Comparison of ENCODE assay signal across 1 cellular context in the genomic region with DNA sequence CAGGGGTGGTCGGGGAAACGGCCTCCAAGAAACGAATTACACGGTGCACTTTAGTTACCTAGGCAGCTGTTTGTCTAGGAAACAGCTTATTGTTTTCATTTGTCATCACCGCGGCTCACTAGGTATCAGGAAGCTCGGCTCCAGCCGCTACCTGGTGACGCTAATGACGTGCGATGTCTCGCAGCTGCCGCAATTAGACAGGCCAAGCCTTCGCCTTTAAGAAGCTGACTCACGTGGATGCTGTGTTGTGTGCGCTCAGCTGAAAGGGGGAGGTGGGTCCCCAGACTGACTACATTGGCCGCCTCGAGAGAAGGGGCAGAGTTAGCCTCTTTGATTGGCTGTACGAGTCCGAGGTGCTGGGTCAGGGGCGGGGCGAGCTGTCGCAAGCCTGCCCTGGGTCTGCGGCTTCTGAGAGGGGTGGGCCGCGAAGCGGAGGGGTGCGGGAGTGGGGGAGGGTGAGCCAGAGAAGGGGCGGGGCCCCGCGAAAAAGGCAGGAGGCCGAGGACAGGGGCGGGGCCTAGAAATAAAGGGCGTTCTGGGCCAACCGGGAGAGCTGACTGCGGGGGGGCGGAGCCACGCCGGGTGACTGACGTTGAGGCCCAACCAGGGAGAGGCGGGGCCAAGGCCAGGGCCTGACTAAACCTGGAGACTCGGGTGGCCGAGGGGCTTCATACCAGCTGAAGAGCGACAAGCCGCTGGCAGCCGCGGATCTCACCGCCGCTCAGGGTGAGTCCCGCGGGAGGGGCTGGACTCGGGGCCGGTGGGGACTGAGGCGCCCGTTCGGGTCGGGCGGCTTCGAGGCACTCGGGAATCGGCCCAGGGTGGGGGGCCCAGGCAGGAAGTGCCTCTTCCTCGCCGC.
A peak's percentile ranks its signal among the peaks of the same experiment; 100 is the strongest.
TF ChIP-seq lines count a peak whose summit lies in the region.

A gene (plus strand): TSS at position 671 of the 859 bp plus-strand sequence. CDS start 9,645 bp downstream, outside the sequence.

TF ChIP-seq in HepG2, 621 proteins besides CTCF, POLR2A, EP300 and RAD21 (continued from another document and continues in another):
- TF ChIP-seq, protein P1, sequence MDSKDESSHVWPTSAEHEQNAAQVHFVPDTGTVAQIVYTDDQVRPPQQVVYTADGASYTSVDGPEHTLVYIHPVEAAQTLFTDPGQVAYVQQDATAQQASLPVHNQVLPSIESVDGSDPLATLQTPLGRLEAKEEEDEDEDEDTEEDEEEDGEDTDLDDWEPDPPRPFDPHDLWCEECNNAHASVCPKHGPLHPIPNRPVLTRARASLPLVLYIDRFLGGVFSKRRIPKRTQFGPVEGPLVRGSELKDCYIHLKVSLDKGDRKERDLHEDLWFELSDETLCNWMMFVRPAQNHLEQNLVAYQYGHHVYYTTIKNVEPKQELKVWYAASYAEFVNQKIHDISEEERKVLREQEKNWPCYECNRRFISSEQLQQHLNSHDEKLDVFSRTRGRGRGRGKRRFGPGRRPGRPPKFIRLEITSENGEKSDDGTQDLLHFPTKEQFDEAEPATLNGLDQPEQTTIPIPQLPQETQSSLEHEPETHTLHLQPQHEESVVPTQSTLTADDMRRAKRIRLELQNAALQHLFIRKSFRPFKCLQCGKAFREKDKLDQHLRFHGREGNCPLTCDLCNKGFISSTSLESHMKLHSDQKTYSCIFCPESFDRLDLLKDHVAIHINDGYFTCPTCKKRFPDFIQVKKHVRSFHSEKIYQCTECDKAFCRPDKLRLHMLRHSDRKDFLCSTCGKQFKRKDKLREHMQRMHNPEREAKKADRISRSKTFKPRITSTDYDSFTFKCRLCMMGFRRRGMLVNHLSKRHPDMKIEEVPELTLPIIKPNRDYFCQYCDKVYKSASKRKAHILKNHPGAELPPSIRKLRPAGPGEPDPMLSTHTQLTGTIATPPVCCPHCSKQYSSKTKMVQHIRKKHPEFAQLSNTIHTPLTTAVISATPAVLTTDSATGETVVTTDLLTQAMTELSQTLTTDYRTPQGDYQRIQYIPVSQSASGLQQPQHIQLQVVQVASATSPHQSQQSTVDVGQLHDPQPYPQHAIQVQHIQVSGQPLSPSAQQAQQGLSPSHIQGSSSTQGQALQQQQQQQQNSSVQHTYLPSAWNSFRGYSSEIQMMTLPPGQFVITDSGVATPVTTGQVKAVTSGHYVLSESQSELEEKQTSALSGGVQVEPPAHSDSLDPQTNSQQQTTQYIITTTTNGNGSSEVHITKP (CRISPR knock-in tag; IDR thresholded peaks at IDR 0.05; ENCODE audit: low read depth): 0 out of 2 replicates have a peak, but pooled peaks have one; percentile 56
- TF ChIP-seq FOXK2 (IDR thresholded peaks at IDR 0.05) (peak; percentile 77), LCORL (IDR thresholded peaks at IDR 0.05) (no peak), LCORL (CRISPR knock-in tag; IDR thresholded peaks at IDR 0.05) (no peak), MEIS1 (CRISPR knock-in tag; IDR thresholded peaks at IDR 0.05; ENCODE audit: borderline replicate concordance) (peak; percentile 42; the same call in 1 of the 2 replicates), ASH2L (IDR thresholded peaks at IDR 0.05; ENCODE audit: insufficient read length, low read depth, low read length) (peak; percentile 53), ISL2 (CRISPR knock-in tag; IDR thresholded peaks at IDR 0.05) (0 out of 2 replicates have a peak, but pooled peaks have one; percentile 22), FOXP1 (IDR thresholded peaks at IDR 0.05) (0 out of 2 replicates have a peak, but pooled peaks have one; percentile 22), FOXP1 (CRISPR knock-in tag; IDR thresholded peaks at IDR 0.05) (peak; percentile 72), ZBTB38 (CRISPR knock-in tag; IDR thresholded peaks at IDR 0.05) (peak; percentile 64; the same call in 1 of the 2 replicates), NCOA2 (CRISPR knock-in tag; IDR thresholded peaks at IDR 0.05) (peak; percentile 28; the same call in 1 of the 2 replicates), ZNF234 (CRISPR knock-in tag; conservative IDR thresholded peaks at IDR 0.05) (no peak), SIN3A (IDR thresholded peaks at IDR 0.05; ENCODE audit: borderline replicate concordance, low read depth, low read length) (peak; percentile 96), HDAC1 (CRISPR knock-in tag; IDR thresholded peaks at IDR 0.05) (peak; percentile 93), MYC (CRISPR knock-in tag; IDR thresholded peaks at IDR 0.05; ENCODE audit: borderline replicate concordance) (peak; percentile 70), ZBTB3 (CRISPR knock-in tag; IDR thresholded peaks at IDR 0.05; ENCODE audit: borderline replicate concordance, low read depth) (no peak), KLF15 (CRISPR knock-in tag; IDR thresholded peaks at IDR 0.05; ENCODE audit: borderline replicate concordance) (peak; percentile 23; the same call in 1 of the 2 replicates), ZNF772 (CRISPR knock-in tag; IDR thresholded peaks at IDR 0.05) (peak; percentile 64; the same call in 1 of the 2 replicates), RBAK (CRISPR knock-in tag; IDR thresholded peaks at IDR 0.05) (no peak), MXD4 (CRISPR knock-in tag; IDR thresholded peaks at IDR 0.05) (peak; percentile 93), HNRNPK (IDR thresholded peaks at IDR 0.05; ENCODE audit: low read depth, low read length, poor library complexity, severe bottlenecking) (peak; percentile 86), FOXM1 (CRISPR knock-in tag; IDR thresholded peaks at IDR 0.05) (no peak), ZNF746 (CRISPR knock-in tag; IDR thresholded peaks at IDR 0.05) (peak; percentile 10; the same call in 1 of the 2 replicates), MXI1 (IDR thresholded peaks at IDR 0.05; ENCODE audit: borderline replicate concordance, low read depth, low read length) (peak; percentile 94; the same call in 1 of the 3 replicates), ZNF350 (CRISPR knock-in tag; IDR thresholded peaks at IDR 0.05; ENCODE audit: borderline replicate concordance, low read depth) (peak; percentile 93), NBN (conservative IDR thresholded peaks at IDR 0.05) (no peak), CBX2 (IDR thresholded peaks at IDR 0.05; ENCODE audit: low read depth, low read length) (no peak), CBX2 (CRISPR knock-in tag; IDR thresholded peaks at IDR 0.05; ENCODE audit: low read depth) (no peak), ZNF3 (CRISPR knock-in tag; IDR thresholded peaks at IDR 0.05) (no peak)
- TF ChIP-seq, protein P2, sequence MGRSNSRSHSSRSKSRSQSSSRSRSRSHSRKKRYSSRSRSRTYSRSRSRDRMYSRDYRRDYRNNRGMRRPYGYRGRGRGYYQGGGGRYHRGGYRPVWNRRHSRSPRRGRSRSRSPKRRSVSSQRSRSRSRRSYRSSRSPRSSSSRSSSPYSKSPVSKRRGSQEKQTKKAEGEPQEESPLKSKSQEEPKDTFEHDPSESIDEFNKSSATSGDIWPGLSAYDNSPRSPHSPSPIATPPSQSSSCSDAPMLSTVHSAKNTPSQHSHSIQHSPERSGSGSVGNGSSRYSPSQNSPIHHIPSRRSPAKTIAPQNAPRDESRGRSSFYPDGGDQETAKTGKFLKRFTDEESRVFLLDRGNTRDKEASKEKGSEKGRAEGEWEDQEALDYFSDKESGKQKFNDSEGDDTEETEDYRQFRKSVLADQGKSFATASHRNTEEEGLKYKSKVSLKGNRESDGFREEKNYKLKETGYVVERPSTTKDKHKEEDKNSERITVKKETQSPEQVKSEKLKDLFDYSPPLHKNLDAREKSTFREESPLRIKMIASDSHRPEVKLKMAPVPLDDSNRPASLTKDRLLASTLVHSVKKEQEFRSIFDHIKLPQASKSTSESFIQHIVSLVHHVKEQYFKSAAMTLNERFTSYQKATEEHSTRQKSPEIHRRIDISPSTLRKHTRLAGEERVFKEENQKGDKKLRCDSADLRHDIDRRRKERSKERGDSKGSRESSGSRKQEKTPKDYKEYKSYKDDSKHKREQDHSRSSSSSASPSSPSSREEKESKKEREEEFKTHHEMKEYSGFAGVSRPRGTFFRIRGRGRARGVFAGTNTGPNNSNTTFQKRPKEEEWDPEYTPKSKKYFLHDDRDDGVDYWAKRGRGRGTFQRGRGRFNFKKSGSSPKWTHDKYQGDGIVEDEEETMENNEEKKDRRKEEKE (IDR thresholded peaks at IDR 0.05): no peak
- TF ChIP-seq, protein P3, sequence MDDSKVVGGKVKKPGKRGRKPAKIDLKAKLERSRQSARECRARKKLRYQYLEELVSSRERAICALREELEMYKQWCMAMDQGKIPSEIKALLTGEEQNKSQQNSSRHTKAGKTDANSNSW (CRISPR knock-in tag; IDR thresholded peaks at IDR 0.05; ENCODE audit: borderline replicate concordance): 0 out of 2 replicates have a peak, but pooled peaks have one; percentile 31
- TF ChIP-seq, protein P4, sequence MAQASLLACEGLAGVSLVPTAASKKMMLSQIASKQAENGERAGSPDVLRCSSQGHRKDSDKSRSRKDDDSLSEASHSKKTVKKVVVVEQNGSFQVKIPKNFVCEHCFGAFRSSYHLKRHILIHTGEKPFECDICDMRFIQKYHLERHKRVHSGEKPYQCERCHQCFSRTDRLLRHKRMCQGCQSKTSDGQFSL (CRISPR knock-in tag; IDR thresholded peaks at IDR 0.05): no peak
- TF ChIP-seq, protein P5, sequence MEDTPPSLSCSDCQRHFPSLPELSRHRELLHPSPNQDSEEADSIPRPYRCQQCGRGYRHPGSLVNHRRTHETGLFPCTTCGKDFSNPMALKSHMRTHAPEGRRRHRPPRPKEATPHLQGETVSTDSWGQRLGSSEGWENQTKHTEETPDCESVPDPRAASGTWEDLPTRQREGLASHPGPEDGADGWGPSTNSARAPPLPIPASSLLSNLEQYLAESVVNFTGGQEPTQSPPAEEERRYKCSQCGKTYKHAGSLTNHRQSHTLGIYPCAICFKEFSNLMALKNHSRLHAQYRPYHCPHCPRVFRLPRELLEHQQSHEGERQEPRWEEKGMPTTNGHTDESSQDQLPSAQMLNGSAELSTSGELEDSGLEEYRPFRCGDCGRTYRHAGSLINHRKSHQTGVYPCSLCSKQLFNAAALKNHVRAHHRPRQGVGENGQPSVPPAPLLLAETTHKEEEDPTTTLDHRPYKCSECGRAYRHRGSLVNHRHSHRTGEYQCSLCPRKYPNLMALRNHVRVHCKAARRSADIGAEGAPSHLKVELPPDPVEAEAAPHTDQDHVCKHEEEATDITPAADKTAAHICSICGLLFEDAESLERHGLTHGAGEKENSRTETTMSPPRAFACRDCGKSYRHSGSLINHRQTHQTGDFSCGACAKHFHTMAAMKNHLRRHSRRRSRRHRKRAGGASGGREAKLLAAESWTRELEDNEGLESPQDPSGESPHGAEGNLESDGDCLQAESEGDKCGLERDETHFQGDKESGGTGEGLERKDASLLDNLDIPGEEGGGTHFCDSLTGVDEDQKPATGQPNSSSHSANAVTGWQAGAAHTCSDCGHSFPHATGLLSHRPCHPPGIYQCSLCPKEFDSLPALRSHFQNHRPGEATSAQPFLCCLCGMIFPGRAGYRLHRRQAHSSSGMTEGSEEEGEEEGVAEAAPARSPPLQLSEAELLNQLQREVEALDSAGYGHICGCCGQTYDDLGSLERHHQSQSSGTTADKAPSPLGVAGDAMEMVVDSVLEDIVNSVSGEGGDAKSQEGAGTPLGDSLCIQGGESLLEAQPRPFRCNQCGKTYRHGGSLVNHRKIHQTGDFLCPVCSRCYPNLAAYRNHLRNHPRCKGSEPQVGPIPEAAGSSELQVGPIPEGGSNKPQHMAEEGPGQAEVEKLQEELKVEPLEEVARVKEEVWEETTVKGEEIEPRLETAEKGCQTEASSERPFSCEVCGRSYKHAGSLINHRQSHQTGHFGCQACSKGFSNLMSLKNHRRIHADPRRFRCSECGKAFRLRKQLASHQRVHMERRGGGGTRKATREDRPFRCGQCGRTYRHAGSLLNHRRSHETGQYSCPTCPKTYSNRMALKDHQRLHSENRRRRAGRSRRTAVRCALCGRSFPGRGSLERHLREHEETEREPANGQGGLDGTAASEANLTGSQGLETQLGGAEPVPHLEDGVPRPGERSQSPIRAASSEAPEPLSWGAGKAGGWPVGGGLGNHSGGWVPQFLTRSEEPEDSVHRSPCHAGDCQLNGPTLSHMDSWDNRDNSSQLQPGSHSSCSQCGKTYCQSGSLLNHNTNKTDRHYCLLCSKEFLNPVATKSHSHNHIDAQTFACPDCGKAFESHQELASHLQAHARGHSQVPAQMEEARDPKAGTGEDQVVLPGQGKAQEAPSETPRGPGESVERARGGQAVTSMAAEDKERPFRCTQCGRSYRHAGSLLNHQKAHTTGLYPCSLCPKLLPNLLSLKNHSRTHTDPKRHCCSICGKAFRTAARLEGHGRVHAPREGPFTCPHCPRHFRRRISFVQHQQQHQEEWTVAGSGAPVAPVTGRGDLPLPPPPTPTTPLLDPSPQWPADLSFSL (CRISPR knock-in tag; IDR thresholded peaks at IDR 0.05): no peak
- TF ChIP-seq, protein P6, sequence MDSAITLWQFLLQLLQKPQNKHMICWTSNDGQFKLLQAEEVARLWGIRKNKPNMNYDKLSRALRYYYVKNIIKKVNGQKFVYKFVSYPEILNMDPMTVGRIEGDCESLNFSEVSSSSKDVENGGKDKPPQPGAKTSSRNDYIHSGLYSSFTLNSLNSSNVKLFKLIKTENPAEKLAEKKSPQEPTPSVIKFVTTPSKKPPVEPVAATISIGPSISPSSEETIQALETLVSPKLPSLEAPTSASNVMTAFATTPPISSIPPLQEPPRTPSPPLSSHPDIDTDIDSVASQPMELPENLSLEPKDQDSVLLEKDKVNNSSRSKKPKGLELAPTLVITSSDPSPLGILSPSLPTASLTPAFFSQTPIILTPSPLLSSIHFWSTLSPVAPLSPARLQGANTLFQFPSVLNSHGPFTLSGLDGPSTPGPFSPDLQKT (CRISPR knock-in tag; IDR thresholded peaks at IDR 0.05; ENCODE audit: borderline replicate concordance): no peak
- TF ChIP-seq, protein P7, sequence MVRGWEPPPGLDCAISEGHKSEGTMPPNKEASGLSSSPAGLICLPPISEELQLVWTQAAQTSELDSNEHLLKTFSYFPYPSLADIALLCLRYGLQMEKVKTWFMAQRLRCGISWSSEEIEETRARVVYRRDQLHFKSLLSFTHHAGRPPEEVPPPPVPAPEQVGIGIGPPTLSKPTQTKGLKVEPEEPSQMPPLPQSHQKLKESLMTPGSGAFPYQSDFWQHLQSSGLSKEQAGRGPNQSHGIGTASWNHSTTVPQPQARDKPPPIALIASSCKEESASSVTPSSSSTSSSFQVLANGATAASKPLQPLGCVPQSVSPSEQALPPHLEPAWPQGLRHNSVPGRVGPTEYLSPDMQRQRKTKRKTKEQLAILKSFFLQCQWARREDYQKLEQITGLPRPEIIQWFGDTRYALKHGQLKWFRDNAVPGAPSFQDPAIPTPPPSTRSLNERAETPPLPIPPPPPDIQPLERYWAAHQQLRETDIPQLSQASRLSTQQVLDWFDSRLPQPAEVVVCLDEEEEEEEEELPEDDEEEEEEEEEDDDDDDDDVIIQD (CRISPR knock-in tag; IDR thresholded peaks at IDR 0.05; ENCODE audit: low read depth): peak; percentile 95
- TF ChIP-seq, protein P8, sequence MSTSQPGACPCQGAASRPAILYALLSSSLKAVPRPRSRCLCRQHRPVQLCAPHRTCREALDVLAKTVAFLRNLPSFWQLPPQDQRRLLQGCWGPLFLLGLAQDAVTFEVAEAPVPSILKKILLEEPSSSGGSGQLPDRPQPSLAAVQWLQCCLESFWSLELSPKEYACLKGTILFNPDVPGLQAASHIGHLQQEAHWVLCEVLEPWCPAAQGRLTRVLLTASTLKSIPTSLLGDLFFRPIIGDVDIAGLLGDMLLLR (CRISPR knock-in tag; IDR thresholded peaks at IDR 0.05): no peak
- TF ChIP-seq, protein P9, sequence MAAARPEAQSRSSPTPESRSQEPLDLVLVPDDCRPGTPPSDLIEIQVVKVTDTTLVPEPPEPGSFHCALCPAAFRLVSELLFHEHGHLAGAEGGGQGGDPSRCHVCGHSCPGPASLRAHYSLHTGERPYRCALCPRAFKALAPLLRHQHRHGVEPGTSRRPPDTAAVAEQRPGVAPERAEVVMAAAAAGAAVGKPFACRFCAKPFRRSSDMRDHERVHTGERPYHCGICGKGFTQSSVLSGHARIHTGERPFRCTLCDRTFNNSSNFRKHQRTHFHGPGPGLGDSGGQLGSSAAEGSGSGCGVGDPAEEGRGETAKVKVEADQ (CRISPR knock-in tag; IDR thresholded peaks at IDR 0.05; ENCODE audit: borderline replicate concordance): peak; percentile 81; the same call in 1 of the 2 replicates
